In the genomic region with DNA sequence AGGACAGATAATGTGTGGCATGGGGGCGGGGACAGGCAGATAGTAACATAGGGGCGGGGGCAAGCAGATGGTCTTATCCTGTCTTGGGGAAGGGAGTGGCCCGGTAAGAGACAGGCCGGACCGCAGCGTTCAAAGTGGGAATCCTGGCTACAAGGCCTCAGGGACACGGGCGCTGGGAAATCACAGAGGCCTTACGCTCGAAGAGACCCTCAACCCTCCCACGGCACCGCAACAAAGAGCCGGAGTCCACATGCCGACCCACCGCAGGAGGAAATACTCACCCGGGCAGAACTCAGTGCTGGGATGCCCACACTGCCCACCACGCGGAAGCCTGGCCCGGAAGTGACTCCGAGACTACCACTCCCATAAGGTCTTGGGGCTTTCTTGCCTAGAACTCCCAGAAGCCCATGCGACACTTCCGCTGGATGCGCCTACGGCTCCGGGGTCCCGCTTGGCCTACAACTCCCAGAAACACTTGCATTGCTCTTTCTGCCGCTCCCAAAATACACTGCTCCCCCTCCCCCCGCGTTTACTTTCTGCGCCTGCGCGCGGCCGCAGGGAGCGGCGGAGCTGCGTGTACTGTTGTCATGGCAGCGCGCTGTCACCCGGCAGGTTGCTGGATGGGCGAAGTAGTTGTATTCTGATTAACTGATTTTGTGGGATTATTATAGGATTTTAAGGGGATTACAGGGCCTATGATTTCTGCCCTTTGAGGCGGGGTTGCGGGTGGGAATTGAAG, we compare ENCODE assay signal across 8 cellular contexts. TPM values are rescaled to one million over a fixed set of nuclear protein-coding genes. Genes with fewer than 3 reads are reported as not detected.
DNase-seq lines count a peak whose midpoint lies in the region; ATAC-seq and TF ChIP-seq lines count a peak whose summit lies in the region.

A gene (minus strand): TSS at position 344 of the 739 bp plus-strand sequence. CDS start 3,840 bp downstream, outside the sequence.

- no peaks in the 10 kb centered on the region for H3K9me3 ChIP-seq in SK-N-SH
- H3K9me3 ChIP-seq in testis, result no peaks in the 10 kb centered on the region

- H3K4me3 ChIP-seq in SK-N-SH (ENCODE audit: low read depth in 2 of 2, low read length in 1 of 2) (peak within 1 kb of the TSS; percentile 71 to 89), testis (peak within 1 kb of the TSS; percentile 59 to 86)

- ATAC-seq in HG02571 (IDR thresholded peaks at IDR 0.05; ENCODE audit: unreplicated experiment), result peak; percentile 93
- peak; percentile 98 to 99 for ATAC-seq in activated naive CD4-positive, alpha-beta T cell treated with anti-CD3 and anti-CD28 coated beads, Interleukin-2, amount 50 U/mL, for 72 hours

- DNase-seq in GM04504 (ENCODE audit: low read depth), result peak; percentile 98
- peak; percentile 97 for DNase-seq in NCI-H1048 (lab: John Stamatoyannopoulos, UW)
- DNase-seq in SK-N-SH, result peak; percentile 94
- peak; percentile 95 to 98 for DNase-seq in activated naive CD4-positive, alpha-beta T cell treated with anti-CD3 and anti-CD28 coated beads, Interleukin-2, amount 50 U/mL, for 72 hours (ENCODE audit: low spot score in 2 of 2)
- DNase-seq in glomerular endothelial cell (ENCODE audit: extremely low read depth, low read depth, low spot score), result peak; percentile 94
- peak; percentile 98 for DNase-seq in occipital lobe (lab: John Stamatoyannopoulos, UW)
- DNase-seq in testis, result peak; percentile 100

- H3K27me3 ChIP-seq in SK-N-SH (ENCODE audit: insufficient read depth) (peaks cover 14% of the 10 kb centered on the region; the same call in 1 of the 2 replicates), testis (no peaks in the 10 kb centered on the region)

- peaks cover 9 to 12% of the 10 kb centered on the region in 2 donors for H3K36me3 Mint-ChIP-seq in activated naive CD4-positive, alpha-beta T cell treated with anti-CD3 and anti-CD28 coated beads, Interleukin-2, amount 50 U/mL, for 72 hours

- peak within 1 kb of the TSS; percentile 92 for H2AFZ ChIP-seq in SK-N-SH (ENCODE audit: low read depth)

- H3K27ac ChIP-seq in SK-N-SH (ENCODE audit: low read depth in 2 of 2, low read length in 1 of 2) (peak within 1 kb of the TSS; percentile 46 to 68), testis (peak within 1 kb of the TSS; percentile 40 to 59)

- TF ChIP-seq POLR2A in testis (IDR thresholded peaks at IDR 0.05), result peak; percentile 14

- H3K9me3 Mint-ChIP-seq in activated naive CD4-positive, alpha-beta T cell treated with anti-CD3 and anti-CD28 coated beads, Interleukin-2, amount 50 U/mL, for 72 hours, result no peaks in the 10 kb centered on the region

- H3K36me3 ChIP-seq in SK-N-SH (replicated peaks in 1 of 2; ENCODE audit: control insufficient read depth in 1 of 2, insufficient read depth in 2 of 2, low read length in 1 of 2), result peaks cover 0 to 11% of the 10 kb centered on the region in 2 experiments
- no peaks in the 10 kb centered on the region for H3K36me3 ChIP-seq in testis (ENCODE audit: low read depth, missing control alignments)

- WGBS in SK-N-SH (ENCODE audit: low lambda C conversion rate), result 2% methylated on average over 25 of the region's 43 CpGs
- WGBS in testis, 2 donors, result 0 to 1% methylated on average over 37 of the region's 43 CpGs

- H3K9ac ChIP-seq in SK-N-SH, result peak within 1 kb of the TSS; percentile 73

- H3K4me1 ChIP-seq in SK-N-SH (ENCODE audit: control insufficient read depth in 1 of 2, insufficient read depth in 2 of 2, low read depth in 1 of 2, low read length in 1 of 2), result peaks cover 0 to 12% of the 10 kb centered on the region in 2 experiments; a peak in 2 of 4 replicates
- peaks cover 13% of the 10 kb centered on the region for H3K4me1 ChIP-seq in testis

- no peak for TF ChIP-seq EP300 in SK-N-SH (IDR thresholded peaks at IDR 0.05; ENCODE audit: borderline replicate concordance in 1 of 2, low read depth in 1 of 2, low read length in 1 of 2)

- H4K20me1 ChIP-seq in SK-N-SH (ENCODE audit: insufficient read depth), result no peaks in the 10 kb centered on the region

- H3K4me2 ChIP-seq in SK-N-SH, result peak within 1 kb of the TSS; percentile 91

- POLR2A ChIA-PET in SK-N-SH (lab: Yijun Ruan, JAX), result no interaction called here

- H3K9me2 ChIP-seq in SK-N-SH, result no peaks in the 10 kb centered on the region

- no peak for TF ChIP-seq CTCF in SK-N-SH (IDR thresholded peaks at IDR 0.05)
- TF ChIP-seq CTCF in testis (IDR thresholded peaks at IDR 0.05), result peak in 2 of 3 experiments; percentile 21 to 39

- peaks cover 33% of the 10 kb centered on the region for H3K79me2 ChIP-seq in SK-N-SH (ENCODE audit: insufficient read depth)

- TF ChIP-seq RAD21 in SK-N-SH (IDR thresholded peaks at IDR 0.05; ENCODE audit: low read length), result no peak

- intact Hi-C loops in testis (cut with DNase I; ENCODE audit: low total_unique reads), result no loop called here

- CTCF ChIA-PET in SK-N-SH (lab: Yijun Ruan, JAX), result interaction anchor here (0.9 kb wide), 1 partner anchor 12 kb away, joined by 3 read pairs; no protein-coding TSS in a partner anchor

- no peaks in the 10 kb centered on the region for H3F3A ChIP-seq in SK-N-SH (replicated peaks; ENCODE audit: insufficient read depth)

- H3K27ac Mint-ChIP-seq in activated naive CD4-positive, alpha-beta T cell treated with anti-CD3 and anti-CD28 coated beads, Interleukin-2, amount 50 U/mL, for 72 hours, result peak within 1 kb of the TSS; percentile 91 to 97

TF ChIP-seq in SK-N-SH, 30 proteins besides CTCF, POLR2A, EP300 and RAD21 (continues in another document):
- TF ChIP-seq GABPA (IDR thresholded peaks at IDR 0.05; ENCODE audit: low read depth) (peak; percentile 95), MXI1 (IDR thresholded peaks at IDR 0.05; ENCODE audit: low read depth, low read length) (peak; percentile 97), YY1 (IDR thresholded peaks at IDR 0.05; ENCODE audit: low read depth) (peak; percentile 63; the same call in 1 of the 2 replicates), TAF1 (IDR thresholded peaks at IDR 0.05; ENCODE audit: borderline replicate concordance, low read depth, low read length) (peak; percentile 70; the same call in 1 of the 2 replicates), POLR2AphosphoS5 (IDR thresholded peaks at IDR 0.05; ENCODE audit: low read depth, low read length) (peak; percentile 85), ELF1 (IDR thresholded peaks at IDR 0.05) (peak; percentile 98), SIN3A (IDR thresholded peaks at IDR 0.05; ENCODE audit: borderline replicate concordance, low read depth, low read length) (peak; percentile 48), TCF12 (IDR thresholded peaks at IDR 0.05) (peak; percentile 35; the same call in 1 of the 2 replicates), NRF1 (IDR thresholded peaks at IDR 0.05; ENCODE audit: low read depth, low read length) (peak; percentile 80), JUND (IDR thresholded peaks at IDR 0.05) (no peak), FOXM1 (IDR thresholded peaks at IDR 0.05; ENCODE audit: low read depth) (no peak)
- TF ChIP-seq, protein P1, sequence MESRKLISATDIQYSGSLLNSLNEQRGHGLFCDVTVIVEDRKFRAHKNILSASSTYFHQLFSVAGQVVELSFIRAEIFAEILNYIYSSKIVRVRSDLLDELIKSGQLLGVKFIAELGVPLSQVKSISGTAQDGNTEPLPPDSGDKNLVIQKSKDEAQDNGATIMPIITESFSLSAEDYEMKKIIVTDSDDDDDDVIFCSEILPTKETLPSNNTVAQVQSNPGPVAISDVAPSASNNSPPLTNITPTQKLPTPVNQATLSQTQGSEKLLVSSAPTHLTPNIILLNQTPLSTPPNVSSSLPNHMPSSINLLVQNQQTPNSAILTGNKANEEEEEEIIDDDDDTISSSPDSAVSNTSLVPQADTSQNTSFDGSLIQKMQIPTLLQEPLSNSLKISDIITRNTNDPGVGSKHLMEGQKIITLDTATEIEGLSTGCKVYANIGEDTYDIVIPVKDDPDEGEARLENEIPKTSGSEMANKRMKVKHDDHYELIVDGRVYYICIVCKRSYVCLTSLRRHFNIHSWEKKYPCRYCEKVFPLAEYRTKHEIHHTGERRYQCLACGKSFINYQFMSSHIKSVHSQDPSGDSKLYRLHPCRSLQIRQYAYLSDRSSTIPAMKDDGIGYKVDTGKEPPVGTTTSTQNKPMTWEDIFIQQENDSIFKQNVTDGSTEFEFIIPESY (IDR thresholded peaks at IDR 0.05; ENCODE audit: borderline replicate concordance, low read depth), result 0 out of 2 replicates have a peak, but pooled peaks have one; percentile 34
- TF ChIP-seq, protein P2, sequence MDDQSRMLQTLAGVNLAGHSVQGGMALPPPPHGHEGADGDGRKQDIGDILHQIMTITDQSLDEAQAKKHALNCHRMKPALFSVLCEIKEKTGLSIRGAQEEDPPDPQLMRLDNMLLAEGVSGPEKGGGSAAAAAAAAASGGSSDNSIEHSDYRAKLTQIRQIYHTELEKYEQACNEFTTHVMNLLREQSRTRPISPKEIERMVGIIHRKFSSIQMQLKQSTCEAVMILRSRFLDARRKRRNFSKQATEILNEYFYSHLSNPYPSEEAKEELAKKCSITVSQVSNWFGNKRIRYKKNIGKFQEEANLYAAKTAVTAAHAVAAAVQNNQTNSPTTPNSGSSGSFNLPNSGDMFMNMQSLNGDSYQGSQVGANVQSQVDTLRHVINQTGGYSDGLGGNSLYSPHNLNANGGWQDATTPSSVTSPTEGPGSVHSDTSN (IDR thresholded peaks at IDR 0.05), result no peak
- TF ChIP-seq, protein P3, sequence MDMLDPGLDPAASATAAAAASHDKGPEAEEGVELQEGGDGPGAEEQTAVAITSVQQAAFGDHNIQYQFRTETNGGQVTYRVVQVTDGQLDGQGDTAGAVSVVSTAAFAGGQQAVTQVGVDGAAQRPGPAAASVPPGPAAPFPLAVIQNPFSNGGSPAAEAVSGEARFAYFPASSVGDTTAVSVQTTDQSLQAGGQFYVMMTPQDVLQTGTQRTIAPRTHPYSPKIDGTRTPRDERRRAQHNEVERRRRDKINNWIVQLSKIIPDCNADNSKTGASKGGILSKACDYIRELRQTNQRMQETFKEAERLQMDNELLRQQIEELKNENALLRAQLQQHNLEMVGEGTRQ (IDR thresholded peaks at IDR 0.05; ENCODE audit: borderline replicate concordance, low read depth, low read length), result no peak

RNA-seq across cellular contexts. Expression of the gene that starts here (rescaled TPM):
- polyA plus RNA-seq in SK-N-SH (2012; rRNA removed) (7.2 and 8.8 TPM in 2 replicates), testis (ENCODE audit: insufficient read depth, low read depth, low replicate concordance) (2.0 TPM)
- 3.3 and 5.7 TPM in 2 replicates for polyA plus RNA-seq in SK-N-SH (2012; cell fraction: cytosol; rRNA removed)
- 17.0 and 23.2 TPM in 2 replicates for polyA plus RNA-seq in SK-N-SH (2012; cell fraction: nucleus; rRNA removed)
- total RNA-seq in activated naive CD4-positive, alpha-beta T cell treated with anti-CD3 and anti-CD28 coated beads, Interleukin-2, amount 50 U/mL, for 72 hours, result 10 to 100 TPM in 1 of 2 donors, 1 to 10 TPM in 1; 9.8 to 11.2 TPM
- total RNA-seq in glomerular endothelial cell (17.1 and 19.3 TPM in 2 replicates), occipital lobe (4.5 TPM), testis (10 to 100 TPM; 17.6 to 23.5 TPM)

Comparison
In these comparisons a context has a peak if more than half of its experiments do, and no peak if none do; other contexts are left out.
1. Peak in every context shown above with its lines: DNase-seq, ATAC-seq, H3K4me3 ChIP-seq and H3K27ac ChIP-seq.